Comparison of ENCODE assay signal across 8 cellular contexts in the genomic region with DNA sequence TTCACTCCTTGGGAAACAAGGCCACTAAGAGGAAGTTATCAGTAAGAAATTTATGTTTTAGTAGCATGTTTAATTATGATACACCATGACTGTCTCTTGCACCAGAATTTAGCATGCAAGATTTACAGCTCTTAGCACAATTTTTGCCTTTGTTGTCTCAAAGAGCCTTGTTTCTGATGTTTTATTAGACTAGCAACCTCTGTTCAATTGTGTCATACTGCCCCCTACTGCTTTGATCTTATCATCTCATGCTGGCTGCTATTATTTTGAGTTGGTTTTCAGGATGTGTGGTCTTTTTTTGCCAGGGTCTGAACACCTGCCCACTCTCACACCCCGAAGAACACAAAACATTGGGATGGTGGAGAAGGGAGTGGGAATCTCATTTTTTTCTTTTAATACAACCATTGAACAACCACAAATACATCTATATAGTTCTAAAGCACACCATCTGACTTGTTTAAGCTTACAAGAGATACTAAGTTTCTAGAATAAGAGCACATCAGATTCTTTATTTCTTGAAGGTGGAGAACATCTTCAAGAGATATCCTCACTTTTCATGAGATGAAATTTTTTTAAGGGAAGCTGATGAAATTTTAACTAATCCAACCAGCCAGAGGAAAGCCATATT.
A peak's percentile ranks its signal among the peaks of the same experiment; 100 is the strongest.
DNase-seq lines count a peak whose midpoint lies in the region; ATAC-seq and TF ChIP-seq lines count a peak whose summit lies in the region.

No MANE protein-coding gene starts in this region.

- no peak for TF ChIP-seq POLR2A in GM18505 (IDR thresholded peaks at IDR 0.05; ENCODE audit: borderline replicate concordance, extremely low read depth, insufficient read depth, insufficient read length)

- DNase-seq in natural killer cell (no peak), NAMALWA (ENCODE audit: low spot score) (peak; percentile 44), SJCRH30 (peak; percentile 45 to 87), foreskin fibroblast (peak in 1 of 2 donors; percentile 52), pulmonary artery endothelial cell (ENCODE audit: low read depth, low spot score) (peak; percentile 15)
- no peak for DNase-seq in natural killer cell treated with Interleukin-12 subunit alpha and Interleukin-12 subunit beta and Interleukin-15 and Interleukin-18, amount 100 ng/mL, for 72 hours (ENCODE audit: low spot score)

- no peaks in the 10 kb centered on the region for H3K4me1 Mint-ChIP-seq in natural killer cell
- no peaks in the 10 kb centered on the region for H3K4me1 Mint-ChIP-seq in natural killer cell treated with Interleukin-12 subunit alpha and Interleukin-12 subunit beta and Interleukin-15 and Interleukin-18, amount 100 ng/mL, for 72 hours (ENCODE audit: low read depth in 2 of 2)

- intact Hi-C loops in natural killer cell (cut with micrococcal nuclease), result loop anchor here (2.0 kb wide), 1 partner anchor 462 kb away; no protein-coding TSS in a partner anchor

- H3K36me3 ChIP-seq in SJCRH30, result no peaks in the 10 kb centered on the region

- peaks cover 4% of the 10 kb centered on the region for H3K9me3 ChIP-seq in SJCRH30 (replicated peaks)

- TF ChIP-seq CTCF in natural killer cell (IDR thresholded peaks at IDR 0.05) (peak; percentile 30), foreskin fibroblast (IDR thresholded peaks at IDR 0.05; ENCODE audit: low read depth, low read length) (peak; percentile 46)

- H3K4me3 ChIP-seq in SJCRH30 (no peak overlapping the region), foreskin fibroblast (ENCODE audit: low read depth in 1 of 2, low read length in 2 of 2) (no peak overlapping the region)

- H3K27me3 Mint-ChIP-seq in natural killer cell (ENCODE audit: low read depth in 2 of 2), result peaks cover 7 to 10% of the 10 kb centered on the region in 2 donors
- H3K27me3 Mint-ChIP-seq in natural killer cell treated with Interleukin-12 subunit alpha and Interleukin-12 subunit beta and Interleukin-15 and Interleukin-18, amount 100 ng/mL, for 72 hours, result peaks cover 7 to 26% of the 10 kb centered on the region in 2 donors

- no peaks in the 10 kb centered on the region for H3K9me3 Mint-ChIP-seq in natural killer cell
- H3K9me3 Mint-ChIP-seq in natural killer cell treated with Interleukin-12 subunit alpha and Interleukin-12 subunit beta and Interleukin-15 and Interleukin-18, amount 100 ng/mL, for 72 hours, result no peaks in the 10 kb centered on the region

- H3K27ac Mint-ChIP-seq in natural killer cell, result no peak overlapping the region
- H3K27ac Mint-ChIP-seq in natural killer cell treated with Interleukin-12 subunit alpha and Interleukin-12 subunit beta and Interleukin-15 and Interleukin-18, amount 100 ng/mL, for 72 hours, result no peak overlapping the region

- H3K4me1 ChIP-seq in SJCRH30, result peaks cover 6% of the 10 kb centered on the region

- no peak overlapping the region for H3K4me3 Mint-ChIP-seq in natural killer cell
- H3K4me3 Mint-ChIP-seq in natural killer cell treated with Interleukin-12 subunit alpha and Interleukin-12 subunit beta and Interleukin-15 and Interleukin-18, amount 100 ng/mL, for 72 hours, result no peak overlapping the region

- no peak overlapping the region for H3K27ac ChIP-seq in SJCRH30

- no peaks in the 10 kb centered on the region for H3K27me3 ChIP-seq in SJCRH30

- H3K36me3 Mint-ChIP-seq in natural killer cell, result no peaks in the 10 kb centered on the region
- no peaks in the 10 kb centered on the region for H3K36me3 Mint-ChIP-seq in natural killer cell treated with Interleukin-12 subunit alpha and Interleukin-12 subunit beta and Interleukin-15 and Interleukin-18, amount 100 ng/mL, for 72 hours

- ATAC-seq in natural killer cell (no peak), GM18505 (IDR thresholded peaks at IDR 0.05; ENCODE audit: unreplicated experiment) (no peak), GM21619 (IDR thresholded peaks at IDR 0.05; ENCODE audit: unreplicated experiment) (no peak)
- ATAC-seq in natural killer cell treated with Interleukin-12 subunit alpha and Interleukin-12 subunit beta and Interleukin-15 and Interleukin-18, amount 100 ng/mL, for 72 hours, result no peak

Comparison
In these comparisons a context has a peak if more than half of its experiments do, and no peak if none do; other contexts are left out.
1. DNase-seq: peak in NAMALWA (single experiment), SJCRH30 (2 of 2) and pulmonary artery endothelial cell (single experiment); none in natural killer cell (single experiment) and natural killer cell treated with Interleukin-12 subunit alpha and Interleukin-12 subunit beta and Interleukin-15 and Interleukin-18, amount 100 ng/mL, for 72 hours (single experiment).